1 cellular context compared by ENCODE assay signal in the genomic region with DNA sequence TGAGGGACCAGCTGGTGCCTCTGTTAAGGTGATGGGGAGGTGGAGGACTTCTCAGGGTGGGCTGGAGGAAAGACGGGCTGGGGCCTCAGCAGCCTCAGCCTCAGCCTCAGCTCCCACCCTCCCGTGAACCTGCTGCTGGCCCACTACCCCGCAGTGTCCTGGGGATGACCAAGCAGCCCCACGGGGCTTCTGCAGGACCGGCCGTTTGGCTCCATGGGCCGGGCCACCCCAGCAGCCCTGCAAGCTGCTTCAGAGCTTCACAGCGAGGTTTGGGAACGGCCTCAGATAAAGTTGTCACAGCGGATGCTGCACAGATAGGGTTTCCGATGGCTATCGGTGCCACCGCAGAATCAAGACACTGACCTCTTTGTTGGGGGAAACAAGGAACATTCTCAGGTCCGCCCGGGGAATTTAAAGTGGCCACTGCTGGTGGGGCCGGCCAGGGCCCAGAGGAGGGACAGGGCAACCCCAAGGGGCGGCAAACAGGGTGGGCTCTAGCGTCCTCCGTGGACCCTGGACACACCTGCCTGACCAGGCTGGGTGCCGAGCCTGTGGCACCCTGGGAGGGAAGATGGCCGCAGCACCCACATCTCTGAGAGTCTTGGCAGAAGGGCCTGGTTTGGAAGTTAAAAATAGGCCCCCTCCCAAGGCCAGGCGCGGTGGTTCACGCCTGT.
TF ChIP-seq lines count a peak whose summit lies in the region.

No MANE protein-coding gene starts in this region.

TF ChIP-seq in HepG2, 621 proteins besides CTCF, POLR2A, EP300 and RAD21:
- TF ChIP-seq RBFOX2 (IDR thresholded peaks at IDR 0.05; ENCODE audit: low read depth, low read length) (no peak), MLXIP (CRISPR knock-in tag; IDR thresholded peaks at IDR 0.05; ENCODE audit: borderline replicate concordance) (no peak), ZFP37 (CRISPR knock-in tag; IDR thresholded peaks at IDR 0.05; ENCODE audit: borderline replicate concordance) (no peak), SALL2 (CRISPR knock-in tag; IDR thresholded peaks at IDR 0.05) (no peak), ZNF766 (CRISPR knock-in tag; IDR thresholded peaks at IDR 0.05; ENCODE audit: borderline replicate concordance) (no peak), ZNF20 (CRISPR knock-in tag; IDR thresholded peaks at IDR 0.05) (no peak), BHLHE40 (IDR thresholded peaks at IDR 0.05; ENCODE audit: low read length) (no peak), AGO2 (optimal IDR thresholded peaks at IDR 0.05; ENCODE audit: low read depth, low read length) (peak; percentile 48), RERE (CRISPR knock-in tag; IDR thresholded peaks at IDR 0.05; ENCODE audit: low read depth) (no peak)
